In the genomic region with DNA sequence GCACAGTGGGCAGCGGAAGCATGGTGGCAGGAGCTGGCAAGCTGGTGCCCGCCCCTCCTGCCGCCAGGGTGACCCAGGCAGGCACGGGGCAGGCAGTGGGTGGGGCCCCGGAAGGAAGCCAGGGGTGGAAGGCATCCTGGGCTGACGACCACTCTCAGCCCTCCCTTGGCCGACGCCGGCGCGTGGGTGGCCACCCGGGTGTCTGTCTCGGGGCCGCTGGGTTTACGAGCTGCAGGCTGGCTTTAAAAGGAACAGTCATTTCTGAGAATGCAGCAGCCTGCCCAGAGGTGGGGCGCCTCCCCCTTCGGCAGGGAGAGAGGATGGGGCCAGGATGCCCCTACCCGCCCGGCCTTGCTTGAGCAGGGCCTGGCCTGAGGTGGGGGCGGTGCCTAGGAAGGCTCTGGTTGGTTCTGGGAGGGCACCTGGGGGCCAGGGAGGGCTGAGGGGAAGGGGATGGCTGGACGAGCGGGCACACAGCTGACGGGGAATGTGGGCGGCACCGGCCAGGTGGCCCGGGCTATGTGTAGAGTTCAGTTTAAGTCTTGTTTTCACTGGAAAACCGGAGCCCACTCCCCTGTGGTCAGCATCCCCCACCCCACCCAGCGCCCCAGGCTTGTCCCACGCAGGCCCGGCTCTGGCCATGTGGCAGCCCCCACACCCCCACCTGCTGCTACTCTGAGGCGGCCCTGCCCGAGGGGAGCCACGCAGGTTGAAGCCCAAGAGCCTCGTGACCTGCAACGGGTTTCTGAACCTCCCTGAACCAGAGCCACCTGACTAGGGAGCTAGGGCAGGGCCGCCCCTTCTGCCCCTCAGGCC, we compare ENCODE assay signal across 14 cellular contexts. TPM values are rescaled to one million over a fixed set of nuclear protein-coding genes. Genes with fewer than 3 reads are reported as not detected.
DNase-seq lines count a peak whose midpoint lies in the region; ATAC-seq and TF ChIP-seq lines count a peak whose summit lies in the region.
"Had no signal": no experiment of that assay in that cellular context is flagged by ENCODE, and none has a peak within 500 bp of the region (broad histone marks: within the 10 kb centered on the region; RNA-seq: fewer than 3 reads in every experiment).

No MANE protein-coding gene starts in this region.

- peaks cover 47% of the 10 kb centered on the region for H3K79me2 ChIP-seq in GM23248 (ENCODE audit: insufficient read depth)

- POLR2A ChIA-PET in MCF 10A (lab: Yijun Ruan, JAX) = interaction anchor here (0.7 kb wide), 1 partner anchor 315 kb away, joined by 4 read pairs; no protein-coding TSS in a partner anchor

- H3K36me3 ChIP-seq in GM23248 (ENCODE audit: low read depth) = no peaks in the 10 kb centered on the region
- peaks cover 19% of the 10 kb centered on the region for H3K36me3 ChIP-seq in muscle layer of colon (ENCODE audit: insufficient read depth, low read length)
- H3K36me3 ChIP-seq: pancreas had no signal

- H2AFZ ChIP-seq in GM23248 = no peak overlapping the region

- no peaks in the 10 kb centered on the region for H3K9me3 Mint-ChIP-seq in MCF 10A (ENCODE audit: unreplicated experiment)

- no peak for TF ChIP-seq CTCF in MCF 10A (IDR thresholded peaks at IDR 0.05; ENCODE audit: unreplicated experiment)

- in situ Hi-C loops in GM23248 (cut with MboI) = no loop called here

- H3F3A ChIP-seq in GM23248 (ENCODE audit: insufficient read depth) = no peaks in the 10 kb centered on the region

- H3K4me3 Mint-ChIP-seq in MCF 10A (ENCODE audit: unreplicated experiment) = no peak overlapping the region

- intact Hi-C loops in MCF 10A (cut with micrococcal nuclease) = loop anchor here (5.0 kb wide), 1 partner anchor 222 kb away; no protein-coding TSS in a partner anchor

- peak; percentile 64 for DNase-seq in GM23248
- DNase-seq in UCSD-AML1 (lab: John Stamatoyannopoulos, UW; ENCODE audit: unreplicated experiment) = peak; percentile 50
- DNase-seq in substantia nigra (lab: John Stamatoyannopoulos, UW) = no peak
- DNase-seq in NCI-H2029 (lab: John Stamatoyannopoulos, UW) = no peak
- DNase-seq in MCF 10A (ENCODE audit: unreplicated experiment) = no peak
- DNase-seq: activated CD4-positive, alpha-beta T cell treated with anti-CD3 and anti-CD28 coated beads, Interleukin-2, amount 50 U/mL, for 1 hour; NK-92 treated with Interleukin-12 subunit alpha and Interleukin-12 subunit beta, amount 100 ng/mL, for 24 hours; SIG-M5; stimulated activated CD4-positive, alpha-beta T cell treated with anti-CD3 and anti-CD28 coated beads, Interleukin-12 subunit alpha, Interleukin-12 subunit beta, amount 100 ng/mL, for 4 hours had no signal

- H3K9me3 ChIP-seq in GM23248 (ENCODE audit: low read depth) (no peaks in the 10 kb centered on the region), muscle layer of colon (ENCODE audit: low read length) (no peaks in the 10 kb centered on the region)
- H3K9me3 ChIP-seq: gastroesophageal sphincter, pancreas had no signal

- no peaks in the 10 kb centered on the region for H3K36me3 Mint-ChIP-seq in MCF 10A (ENCODE audit: insufficient read depth, unreplicated experiment)

- H3K9ac ChIP-seq in GM23248 (peak overlapping the region; percentile 33), muscle layer of colon (ENCODE audit: low read length) (no peak overlapping the region)

- H3K27me3 Mint-ChIP-seq in MCF 10A (ENCODE audit: insufficient read depth, unreplicated experiment) = no peaks in the 10 kb centered on the region

- H3K27me3 ChIP-seq in GM23248 (replicated peaks; ENCODE audit: insufficient read depth) (no peaks in the 10 kb centered on the region), muscle layer of colon (ENCODE audit: control insufficient read depth in 1 of 2, insufficient read depth in 2 of 2, low read length in 2 of 2) (no peaks in the 10 kb centered on the region)
- H3K27me3 ChIP-seq: gastroesophageal sphincter, pancreas had no signal

- no TSS peak for BruUV-seq in MCF 10A (replicated peaks; lab: Mats Ljungman, UMichigan)

- H4K20me1 ChIP-seq in GM23248 (ENCODE audit: insufficient read depth) = no peaks in the 10 kb centered on the region

- H3K27ac Mint-ChIP-seq in MCF 10A (ENCODE audit: low read depth, unreplicated experiment) = no peak overlapping the region

- CTCF ChIA-PET in MCF 10A (lab: Yijun Ruan, JAX) = interaction anchor here (0.7 kb wide), 1 partner anchor 538 kb away, joined by 3 read pairs; no protein-coding TSS in a partner anchor

- ATAC-seq in GM21381 (IDR thresholded peaks at IDR 0.05; ENCODE audit: unreplicated experiment) = no peak
- ATAC-seq in HG03280 (IDR thresholded peaks at IDR 0.05; ENCODE audit: unreplicated experiment) = no peak
- ATAC-seq: pancreas had no signal

- H3K9me2 ChIP-seq in GM23248 (ENCODE audit: insufficient read depth) = no peaks in the 10 kb centered on the region

- H3K4me1 ChIP-seq in GM23248 (ENCODE audit: insufficient read depth) (peaks cover 38% of the 10 kb centered on the region), muscle layer of colon (ENCODE audit: insufficient read depth, low read length) (peaks cover 53% of the 10 kb centered on the region)

- no peak overlapping the region for H3K4me3 ChIP-seq in GM23248
- no peak overlapping the region for H3K4me3 ChIP-seq in muscle layer of colon (ENCODE audit: low read depth in 1 of 2, low read length in 2 of 2)
- H3K4me3 ChIP-seq: gastroesophageal sphincter, pancreas had no signal

- H3K27ac ChIP-seq in GM23248 (peak overlapping the region; percentile 34), muscle layer of colon (ENCODE audit: low read depth, low read length) (peak overlapping the region; percentile 73), substantia nigra (ENCODE audit: low read depth, low read length, poor library complexity, severe bottlenecking) (peak overlapping the region; percentile 100)
- H3K27ac ChIP-seq: pancreas had no signal

- H3K4me1 Mint-ChIP-seq in MCF 10A (ENCODE audit: insufficient read depth, unreplicated experiment) = peaks cover 11% of the 10 kb centered on the region

- WGBS in GM23248 (ENCODE audit: low coverage in 1 of 2, low lambda C conversion rate in 2 of 2, missing lambda C conversion rate in 2 of 2), 2 experiments = 50 to 62% methylated on average over 9 to 36 of the region's 36 CpGs

- H3K4me2 ChIP-seq in GM23248 (ENCODE audit: unreplicated experiment) = no peak overlapping the region

RNA-seq across cellular contexts. Expression of gene BOK, which starts 6.3 kb away (rescaled TPM):
- 36.0 and 46.6 TPM in 2 replicates for total RNA-seq in GM23248 (2014; rRNA removed; shearing (Covaris generic))
- 28.0 and 28.1 TPM in 2 replicates for polyA plus RNA-seq in GM23248 (2016; fragmentation: Nextera tagmentation; extraction: Ambion mirVana)
- 15.5 and 18.6 TPM in 2 replicates for total RNA-seq in MCF 10A (2022)

RNA-seq across cellular contexts. Expression of gene STK25, which starts 56.4 kb away (rescaled TPM):
- 239 and 240 TPM in 2 replicates for total RNA-seq in GM23248 (2014; rRNA removed; shearing (Covaris generic))
- 120 and 121 TPM in 2 replicates for polyA plus RNA-seq in GM23248 (2016; fragmentation: Nextera tagmentation; extraction: Ambion mirVana)
- 102 and 117 TPM in 2 replicates for total RNA-seq in MCF 10A (2022)

Comparison
In these comparisons a context has a peak if more than half of its experiments do, and no peak if none do; other contexts are left out.
1. DNase-seq: peak in GM23248 (single experiment) and UCSD-AML1 (single experiment); none in substantia nigra (0 of 49), NCI-H2029 (single experiment) and MCF 10A (single experiment).
2. H3K27ac ChIP-seq: peak in every context shown above with its lines; median percentile 100 in substantia nigra; 73 in muscle layer of colon; 34 in GM23248.